8 cellular contexts compared by ENCODE assay signal in the genomic region with DNA sequence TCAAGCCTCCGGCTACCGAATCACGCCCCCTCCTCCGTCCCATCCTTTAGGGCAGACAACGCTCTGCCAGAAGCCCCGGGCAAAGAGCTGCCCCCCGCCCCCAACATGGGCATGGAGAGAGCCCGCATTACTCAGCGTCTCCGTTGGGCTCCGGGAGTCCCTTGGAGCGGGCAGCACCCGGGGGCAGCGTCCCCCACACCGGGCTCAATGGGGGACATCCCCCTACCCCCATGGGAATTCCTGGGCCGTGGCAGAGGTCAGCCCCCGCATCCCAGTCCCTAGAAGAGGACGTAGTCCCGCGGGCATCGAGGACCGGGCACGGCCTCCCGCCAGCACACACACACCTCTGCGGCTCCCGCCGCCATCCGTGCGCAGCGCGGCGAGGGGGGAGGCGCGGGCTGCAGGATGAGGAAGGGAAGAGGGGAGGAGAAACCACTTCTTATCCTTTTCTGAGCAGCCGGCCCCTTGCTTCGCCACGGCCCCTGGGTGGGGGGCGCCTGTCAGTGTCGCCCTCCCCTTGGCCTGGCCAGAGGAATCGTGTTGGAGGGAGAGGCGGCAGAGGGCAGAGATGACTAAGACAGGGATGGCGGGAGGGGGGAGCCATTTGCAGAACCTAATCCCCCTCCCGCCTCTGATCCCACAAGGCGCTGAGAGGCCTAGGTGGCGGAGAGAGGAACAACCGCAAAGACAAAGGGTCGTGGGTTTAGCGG. TPM values are rescaled to one million over a fixed set of nuclear protein-coding genes. Genes with fewer than 3 reads are reported as not detected.
A peak's percentile ranks its signal among the peaks of the same experiment; 100 is the strongest.
DNase-seq lines count a peak whose midpoint lies in the region; ATAC-seq and TF ChIP-seq lines count a peak whose summit lies in the region.

No MANE protein-coding gene starts in this region.

- H3K27ac Mint-ChIP-seq in CD14-positive monocyte (no peak overlapping the region), chondrocyte (ENCODE audit: unreplicated experiment) (peak overlapping the region; percentile 85)

- H3K4me3 ChIP-seq in HEK293 (ENCODE audit: low read depth, low read length) (peak overlapping the region; percentile 68), OCI-LY3 (ENCODE audit: low read length) (peak overlapping the region; percentile 75), left lung (peak overlapping the region; percentile 46 to 49), thymus (ENCODE audit: low read length) (peak overlapping the region; percentile 61)

- H3K27me3 ChIP-seq in OCI-LY3 (ENCODE audit: low read depth, low read length) = peaks cover 26% of the 10 kb centered on the region
- peaks cover 8 to 53% of the 10 kb centered on the region in 2 donors for H3K27me3 ChIP-seq in left lung
- peaks cover 24% of the 10 kb centered on the region for H3K27me3 ChIP-seq in thymus (ENCODE audit: control insufficient read depth, insufficient read depth)

- H3K36me3 ChIP-seq in HEK293 (ENCODE audit: control insufficient read depth in 2 of 2, insufficient read depth in 1 of 2, low read length in 2 of 2) (no peaks in the 10 kb centered on the region), OCI-LY3 (replicated peaks; ENCODE audit: low read depth, low read length) (no peaks in the 10 kb centered on the region), left lung (no peaks in the 10 kb centered on the region), thymus (ENCODE audit: control insufficient read depth, insufficient read depth) (no peaks in the 10 kb centered on the region)

- H3K27me3 Mint-ChIP-seq in CD14-positive monocyte (ENCODE audit: low read depth in 3 of 3) (peaks cover 17 to 30% (median 26%) of the 10 kb centered on the region in 3 donors), chondrocyte (ENCODE audit: low read depth) (no peaks in the 10 kb centered on the region)

- under 1% methylated on average over 48 of the region's 48 CpGs for WGBS in thymus

- no peak overlapping the region for H3K9ac ChIP-seq in OCI-LY3 (ENCODE audit: low read length)

- peak overlapping the region; percentile 72 to 88 for H3K4me3 Mint-ChIP-seq in CD14-positive monocyte
- H3K4me3 Mint-ChIP-seq in chondrocyte (ENCODE audit: unreplicated experiment) = peak overlapping the region; percentile 88

- no peaks in the 10 kb centered on the region for H3K9me3 ChIP-seq in HEK293 (ENCODE audit: control insufficient read depth, insufficient read depth, low read depth, low read length)
- no peaks in the 10 kb centered on the region for H3K9me3 ChIP-seq in OCI-LY3 (ENCODE audit: insufficient read depth, low read length)
- no peaks in the 10 kb centered on the region for H3K9me3 ChIP-seq in left lung
- H3K9me3 ChIP-seq in thymus (ENCODE audit: control insufficient read depth) = no peaks in the 10 kb centered on the region

- ATAC-seq in left lung (peak; percentile 40), GM21576 (IDR thresholded peaks at IDR 0.05; ENCODE audit: unreplicated experiment) (no peak)

- H3K4me2 ChIP-seq in OCI-LY3 (ENCODE audit: low read length) = peak overlapping the region; percentile 93

- no peaks in the 10 kb centered on the region for H4K20me1 ChIP-seq in OCI-LY3 (ENCODE audit: insufficient read depth, low read length)

- peak overlapping the region; percentile 7; the same call in 1 of the 2 replicates for H3K27ac ChIP-seq in HEK293 (ENCODE audit: extremely low read depth, low read depth, low read length)
- H3K27ac ChIP-seq in OCI-LY3 (ENCODE audit: low read length) = no peak overlapping the region
- no peak overlapping the region for H3K27ac ChIP-seq in left lung
- no peak overlapping the region for H3K27ac ChIP-seq in thymus (ENCODE audit: low read depth)

- CTCF ChIA-PET in HEK293 (lab: Yijun Ruan, JAX) = interaction anchor here (0.6 to 1.1 kb wide), 12 partner anchors 8 to 1010 kb away, joined by 3 to 11 read pairs (median 4); no protein-coding TSS in a partner anchor

- H2AFZ ChIP-seq in OCI-LY3 (ENCODE audit: low read depth, low read length) = no peak overlapping the region

- peaks cover 0 to 8% (median 0%) of the 10 kb centered on the region in 7 donors for H3K9me3 Mint-ChIP-seq in CD14-positive monocyte
- H3K9me3 Mint-ChIP-seq in chondrocyte (ENCODE audit: low read depth) = no peaks in the 10 kb centered on the region

- POLR2A ChIA-PET in HEK293 (lab: Yijun Ruan, JAX) = interaction anchor here (1.3 kb wide), 1 partner anchor 14 kb away, joined by 3 read pairs; no protein-coding TSS in a partner anchor

- TF ChIP-seq CTCF in CD14-positive monocyte (IDR thresholded peaks at IDR 0.05) (no peak), HEK293 (tag by site-specific recombination; IDR thresholded peaks at IDR 0.05) (0 out of 2 replicates have a peak, but pooled peaks have one; percentile 44), OCI-LY3 (IDR thresholded peaks at IDR 0.05; ENCODE audit: low read depth, low read length) (no peak), chondrocyte (IDR thresholded peaks at IDR 0.05) (no peak), left lung (IDR thresholded peaks at IDR 0.05) (no peak)

- H3K36me3 Mint-ChIP-seq in CD14-positive monocyte = peaks cover 0 to 2% of the 10 kb centered on the region in 2 donors
- no peaks in the 10 kb centered on the region for H3K36me3 Mint-ChIP-seq in chondrocyte (ENCODE audit: low read depth)

- H3K4me1 Mint-ChIP-seq in CD14-positive monocyte = peaks cover 26% of the 10 kb centered on the region
- peaks cover 54% of the 10 kb centered on the region for H3K4me1 Mint-ChIP-seq in chondrocyte (ENCODE audit: low read depth)

- no peaks in the 10 kb centered on the region for H3K4me1 ChIP-seq in HEK293 (ENCODE audit: control insufficient read depth, insufficient read depth, low read length)
- H3K4me1 ChIP-seq in OCI-LY3 (ENCODE audit: low read length) = peaks cover 5% of the 10 kb centered on the region; the same call in 1 of the 2 replicates
- H3K4me1 ChIP-seq in left lung = peaks cover 0 to 21% of the 10 kb centered on the region in 2 donors
- H3K4me1 ChIP-seq in thymus (ENCODE audit: control insufficient read depth, insufficient read depth, low read length) = peaks cover 5% of the 10 kb centered on the region

- intact Hi-C loops in CD14-positive monocyte (cut with micrococcal nuclease) = no loop called here
- intact Hi-C loops in left lung (cut with DNase I) = no loop called here

- no peak for DNase-seq in CD14-positive monocyte (ENCODE audit: low spot score)
- DNase-seq in chondrocyte (ENCODE audit: low spot score) = no peak
- DNase-seq in left lung = peak in 1 of 2 donors; percentile 85
- no peak for DNase-seq in occipital lobe (lab: John Stamatoyannopoulos, UW)

- H3K79me2 ChIP-seq in OCI-LY3 (ENCODE audit: low read length) = no peaks in the 10 kb centered on the region

TF ChIP-seq in HEK293, 187 proteins besides CTCF, POLR2A, EP300 and RAD21 (continues in another document):
- TF ChIP-seq ZNF324 (tag by site-specific recombination; IDR thresholded peaks at IDR 0.05) (peak; percentile 36), OVOL3 (tag by site-specific recombination; IDR thresholded peaks at IDR 0.05) (no peak), ZNF423 (tag by site-specific recombination; IDR thresholded peaks at IDR 0.05) (no peak), KLF7 (tag by site-specific recombination; IDR thresholded peaks at IDR 0.05; ENCODE audit: borderline replicate concordance) (no peak), ZNF48 (tag by site-specific recombination; IDR thresholded peaks at IDR 0.05) (no peak), ZNF18 (tag by site-specific recombination; IDR thresholded peaks at IDR 0.05) (no peak), ZNF341 (tag by site-specific recombination; IDR thresholded peaks at IDR 0.05; ENCODE audit: low read depth) (peak; percentile 98), GLIS2 (tag by site-specific recombination; IDR thresholded peaks at IDR 0.05) (peak; percentile 95)
- TF ChIP-seq, protein P1, sequence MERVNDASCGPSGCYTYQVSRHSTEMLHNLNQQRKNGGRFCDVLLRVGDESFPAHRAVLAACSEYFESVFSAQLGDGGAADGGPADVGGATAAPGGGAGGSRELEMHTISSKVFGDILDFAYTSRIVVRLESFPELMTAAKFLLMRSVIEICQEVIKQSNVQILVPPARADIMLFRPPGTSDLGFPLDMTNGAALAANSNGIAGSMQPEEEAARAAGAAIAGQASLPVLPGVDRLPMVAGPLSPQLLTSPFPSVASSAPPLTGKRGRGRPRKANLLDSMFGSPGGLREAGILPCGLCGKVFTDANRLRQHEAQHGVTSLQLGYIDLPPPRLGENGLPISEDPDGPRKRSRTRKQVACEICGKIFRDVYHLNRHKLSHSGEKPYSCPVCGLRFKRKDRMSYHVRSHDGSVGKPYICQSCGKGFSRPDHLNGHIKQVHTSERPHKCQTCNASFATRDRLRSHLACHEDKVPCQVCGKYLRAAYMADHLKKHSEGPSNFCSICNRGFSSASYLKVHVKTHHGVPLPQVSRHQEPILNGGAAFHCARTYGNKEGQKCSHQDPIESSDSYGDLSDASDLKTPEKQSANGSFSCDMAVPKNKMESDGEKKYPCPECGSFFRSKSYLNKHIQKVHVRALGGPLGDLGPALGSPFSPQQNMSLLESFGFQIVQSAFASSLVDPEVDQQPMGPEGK (tag by site-specific recombination; IDR thresholded peaks at IDR 0.05) = peak; percentile 94

RNA-seq across cellular contexts. Expression of gene DNM1, which starts 0.8 kb away (rescaled TPM):
- polyA plus RNA-seq in CD14-positive monocyte (under 1 TPM; 0.05 to 0.56 TPM), thymus (4.5 TPM)
- total RNA-seq in chondrocyte (87.0 to 127 TPM (median 91.9 TPM) in 3 replicates), left lung (10 to 100 TPM in 1 of 2 donors, 1 to 10 TPM in 1; 9.0 to 17.2 TPM), occipital lobe (71.7 TPM)

RNA-seq across cellular contexts. Expression of gene CIZ1, which starts 12.6 kb away (rescaled TPM):
- polyA plus RNA-seq in CD14-positive monocyte (1 to 10 TPM; 3.4 to 5.9 TPM), thymus (36.5 TPM)
- total RNA-seq in chondrocyte (130 to 147 TPM (median 140 TPM) in 3 replicates), left lung (100 to 1,000 TPM; 102 to 115 TPM), occipital lobe (11.5 TPM)

RNA-seq across cellular contexts. Expression of gene BBLN, which starts 43.9 kb away (rescaled TPM):
- 10 to 100 TPM; 51.5 to 54.5 TPM for polyA plus RNA-seq in CD14-positive monocyte
- total RNA-seq in chondrocyte = 78.8 to 85.3 TPM (median 80.2 TPM) in 3 replicates
- 10 to 100 TPM; 38.4 to 66.0 TPM for total RNA-seq in left lung
- polyA plus RNA-seq in thymus = 162 TPM
- total RNA-seq in occipital lobe = 32.6 TPM

RNA-seq across cellular contexts. Expression of gene LCN2, which starts 54.7 kb away (rescaled TPM):
- polyA plus RNA-seq in CD14-positive monocyte (under 1 TPM in 1 of 2 donors, not detected in 1; 0.83 TPM), thymus (31.9 TPM)
- total RNA-seq in chondrocyte (not detected in 3 replicates), left lung (100 to 1,000 TPM in 1 of 2 donors, 10 to 100 TPM in 1; 37.7 to 155 TPM), occipital lobe (not detected)
